Comparison of ENCODE assay signal across 14 cellular contexts in genomic region chr2:121355488-121355887, GRCh38.
DNase-seq lines count a peak whose midpoint lies in the region; ATAC-seq lines count a peak whose summit lies in the region.
"Had no signal": no experiment of that assay in that cellular context is flagged by ENCODE, and none has a peak within 500 bp of the region (broad histone marks: within the 10 kb centered on the region; RNA-seq: fewer than 3 reads in every experiment).

No MANE protein-coding gene starts in this region.

- no peaks in the 10 kb centered on the region for H3K27me3 Mint-ChIP-seq in T-helper 17 cell
- H3K27me3 Mint-ChIP-seq in naive thymus-derived CD4-positive, alpha-beta T cell: no peaks in the 10 kb centered on the region
- H3K27me3 Mint-ChIP-seq in activated T-cell treated with anti-CD3 and anti-CD28 coated beads, Interleukin-2, amount 50 U/mL, for 4 hours (ENCODE audit: low read depth): no peaks in the 10 kb centered on the region
- H3K27me3 Mint-ChIP-seq: dendritic cell treated with granulocyte-macrophage colony-stimulating factor and Interleukin-4, amounts not matched to agents 40 ng/mL and 50 ng/mL, for 4 days had no signal

- H3K4me1 Mint-ChIP-seq in T-helper 17 cell: peaks cover 2% of the 10 kb centered on the region
- H3K4me1 Mint-ChIP-seq in naive thymus-derived CD4-positive, alpha-beta T cell: peaks cover 0 to 4% (median 0%) of the 10 kb centered on the region in 7 donors
- no peaks in the 10 kb centered on the region for H3K4me1 Mint-ChIP-seq in activated T-cell treated with anti-CD3 and anti-CD28 coated beads, Interleukin-2, amount 50 U/mL, for 4 hours (ENCODE audit: low read depth)

- H3K27ac Mint-ChIP-seq in T-helper 17 cell: peak overlapping the region; percentile 21
- H3K27ac Mint-ChIP-seq in naive thymus-derived CD4-positive, alpha-beta T cell: peak overlapping the region in 5 of 9 donors; percentile 23 to 55 (median 43)
- H3K27ac Mint-ChIP-seq: dendritic cell treated with granulocyte-macrophage colony-stimulating factor and Interleukin-4, amounts not matched to agents 40 ng/mL and 50 ng/mL, for 4 days had no signal

- no peak overlapping the region for H3K27ac ChIP-seq in naive thymus-derived CD4-positive, alpha-beta T cell (ENCODE audit: low read depth, low read length)
- H3K27ac ChIP-seq: heart right ventricle, right lobe of liver, WERI-Rb-1 had no signal

- no peak overlapping the region for H3K4me3 ChIP-seq in naive thymus-derived CD4-positive, alpha-beta T cell (ENCODE audit: low read length)
- H3K4me3 ChIP-seq: heart right ventricle, right lobe of liver had no signal

- no peaks in the 10 kb centered on the region for H3K9me3 Mint-ChIP-seq in naive thymus-derived CD4-positive, alpha-beta T cell
- H3K9me3 Mint-ChIP-seq in activated T-cell treated with anti-CD3 and anti-CD28 coated beads, Interleukin-2, amount 50 U/mL, for 4 hours: no peaks in the 10 kb centered on the region
- H3K9me3 Mint-ChIP-seq: dendritic cell treated with granulocyte-macrophage colony-stimulating factor and Interleukin-4, amounts not matched to agents 40 ng/mL and 50 ng/mL, for 4 days had no signal

- POLR2A ChIA-PET in naive thymus-derived CD4-positive, alpha-beta T cell (lab: Charles Lee): no interaction called here

- ATAC-seq in T-helper 17 cell: no peak
- no peak for ATAC-seq in naive thymus-derived CD4-positive, alpha-beta T cell
- ATAC-seq in activated T-cell treated with anti-CD3 and anti-CD28 coated beads, Interleukin-2, amount 50 U/mL, for 4 hours: no peak

- peaks cover 0 to 72% (median 0%) of the 10 kb centered on the region in 3 experiments for H3K36me3 ChIP-seq in naive thymus-derived CD4-positive, alpha-beta T cell (ENCODE audit: control insufficient read depth in 2 of 3, insufficient read depth in 3 of 3, low read length in 3 of 3)

- DNase-seq in DMS153 (lab: John Stamatoyannopoulos, UW) (peak; percentile 64), NCI-H1105 treated with DMSO at 0.1 percent for 48 hours (lab: John Stamatoyannopoulos, UW) (peak; percentile 70), T-helper 17 cell (no peak), mucosa of gallbladder (ENCODE audit: low spot score) (no peak), T1000 (lab: John Stamatoyannopoulos, UW) (no peak), iPS-NIHi11 (ENCODE audit: low spot score) (no peak)
- DNase-seq in naive thymus-derived CD4-positive, alpha-beta T cell: no peak
- no peak for DNase-seq in activated T-cell treated with anti-CD3 and anti-CD28 coated beads, Interleukin-2, amount 50 U/mL, for 4 hours
- DNase-seq: activated effector memory CD4-positive, alpha-beta T cell treated with Interleukin-2 at 50 U/mL for 16 hours; heart right ventricle; kidney had no signal

- H3K4me3 Mint-ChIP-seq in T-helper 17 cell: no peak overlapping the region
- H3K4me3 Mint-ChIP-seq in naive thymus-derived CD4-positive, alpha-beta T cell: no peak overlapping the region
- no peak overlapping the region for H3K4me3 Mint-ChIP-seq in activated T-cell treated with anti-CD3 and anti-CD28 coated beads, Interleukin-2, amount 50 U/mL, for 4 hours
- H3K4me3 Mint-ChIP-seq: dendritic cell treated with granulocyte-macrophage colony-stimulating factor and Interleukin-4, amounts not matched to agents 40 ng/mL and 50 ng/mL, for 4 days had no signal

- CTCF ChIA-PET in naive thymus-derived CD4-positive, alpha-beta T cell (lab: Charles Lee): interaction anchor here (0.6 to 0.8 kb wide), 2 partner anchors 10 to 12 kb away, joined by 3 to 5 read pairs; no protein-coding TSS in a partner anchor

- no peaks in the 10 kb centered on the region for H3K9me3 ChIP-seq in T-helper 17 cell (ENCODE audit: control insufficient read depth, low read length, poor library complexity, severe bottlenecking)
- H3K9me3 ChIP-seq in naive thymus-derived CD4-positive, alpha-beta T cell (ENCODE audit: control insufficient read depth in 2 of 3, low read length in 3 of 3): no peaks in the 10 kb centered on the region
- H3K9me3 ChIP-seq: heart right ventricle, right lobe of liver had no signal

- H3K4me1 ChIP-seq in naive thymus-derived CD4-positive, alpha-beta T cell (ENCODE audit: control insufficient read depth in 2 of 2, insufficient read depth in 2 of 2, low read length in 2 of 2): no peaks in the 10 kb centered on the region
- H3K4me1 ChIP-seq: right lobe of liver had no signal

- no peaks in the 10 kb centered on the region for H3K27me3 ChIP-seq in naive thymus-derived CD4-positive, alpha-beta T cell (ENCODE audit: control insufficient read depth in 2 of 2, insufficient read depth in 2 of 2, low read length in 2 of 2)
- H3K27me3 ChIP-seq: heart right ventricle, right lobe of liver had no signal

- peaks cover 3% of the 10 kb centered on the region for H3K36me3 Mint-ChIP-seq in T-helper 17 cell (ENCODE audit: low read depth)
- H3K36me3 Mint-ChIP-seq in naive thymus-derived CD4-positive, alpha-beta T cell: peaks cover 3 to 38% (median 21%) of the 10 kb centered on the region in 5 donors
- H3K36me3 Mint-ChIP-seq in activated T-cell treated with anti-CD3 and anti-CD28 coated beads, Interleukin-2, amount 50 U/mL, for 4 hours (ENCODE audit: insufficient read depth): peaks cover 17% of the 10 kb centered on the region

- intact Hi-C loops in naive thymus-derived CD4-positive, alpha-beta T cell (cut with micrococcal nuclease): loop anchor here in 1 of 2 donors (5.0 kb wide), 1 partner anchor 268 kb away; no protein-coding TSS in a partner anchor

Comparison
In these comparisons a context has a peak if more than half of its experiments do, and no peak if none do; other contexts are left out.
1. DNase-seq: peak in DMS153 (single experiment) and NCI-H1105 treated with DMSO at 0.1 percent for 48 hours (single experiment); none in T-helper 17 cell (0 of 3), naive thymus-derived CD4-positive, alpha-beta T cell (0 of 9), mucosa of gallbladder (single experiment), T1000 (single experiment), iPS-NIHi11 (single experiment) and activated T-cell treated with anti-CD3 and anti-CD28 coated beads, Interleukin-2, amount 50 U/mL, for 4 hours (single experiment).